17 cellular contexts compared by ENCODE assay signal in the genomic region with DNA sequence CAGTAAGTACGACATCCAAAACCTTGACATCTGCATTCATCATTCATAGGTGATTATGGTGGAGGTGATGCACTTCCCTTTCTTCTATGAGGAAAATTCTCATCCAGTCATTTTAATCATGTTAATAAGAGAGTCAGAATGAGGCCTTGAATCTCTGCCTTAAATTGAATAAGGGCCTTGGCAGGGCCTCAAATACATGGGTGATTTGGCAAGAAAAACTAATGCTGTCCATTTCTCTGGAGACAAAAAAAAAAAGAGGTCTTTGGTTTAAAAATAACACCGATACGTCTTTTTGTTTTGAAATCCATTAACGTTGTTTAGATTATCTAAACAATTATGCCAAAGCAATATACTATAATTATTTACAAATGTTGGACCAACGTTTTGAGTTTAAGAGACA. TPM values are rescaled to one million over a fixed set of nuclear protein-coding genes. Genes with fewer than 3 reads are reported as not detected.
DNase-seq lines count a peak whose midpoint lies in the region; ATAC-seq and TF ChIP-seq lines count a peak whose summit lies in the region.
"Had no signal": no experiment of that assay in that cellular context is flagged by ENCODE, and none has a peak within 500 bp of the region (broad histone marks: within the 10 kb centered on the region; RNA-seq: fewer than 3 reads in every experiment).

No MANE protein-coding gene starts in this region.

- no peaks in the 10 kb centered on the region for H4K20me1 ChIP-seq in osteoblast (ENCODE audit: insufficient read depth, low read length)
- H4K20me1 ChIP-seq: BLaER1 had no signal

- no peaks in the 10 kb centered on the region for H3K27me3 ChIP-seq in MG63
- no peaks in the 10 kb centered on the region for H3K27me3 ChIP-seq in esophagus muscularis mucosa
- H3K27me3 ChIP-seq in osteoblast (ENCODE audit: insufficient read depth, low read length) = no peaks in the 10 kb centered on the region
- peaks cover 0 to under 1% of the 10 kb centered on the region in 2 donors for H3K27me3 ChIP-seq in breast epithelium
- H3K27me3 ChIP-seq: BLaER1 had no signal

- intact Hi-C loops in esophagus muscularis mucosa (cut with DNase I) (no loop called here), breast epithelium (cut with DNase I; ENCODE audit: low total_unique reads) (no loop called here)

- no peak overlapping the region for H3K4me2 ChIP-seq in osteoblast (ENCODE audit: insufficient read depth, low read length)
- H3K4me2 ChIP-seq: BLaER1 had no signal

- no peak overlapping the region for H2AFZ ChIP-seq in osteoblast (ENCODE audit: low read length)
- H2AFZ ChIP-seq: GM23248 had no signal

- TF ChIP-seq POLR2A in esophagus muscularis mucosa (IDR thresholded peaks at IDR 0.05; ENCODE audit: low read depth) = no peak
- no peak for TF ChIP-seq POLR2A in breast epithelium (IDR thresholded peaks at IDR 0.05)
- no peak for TF ChIP-seq POLR2A in GM18505 (IDR thresholded peaks at IDR 0.05; ENCODE audit: borderline replicate concordance, extremely low read depth, insufficient read depth, insufficient read length)

- no peak overlapping the region for H3K4me3 ChIP-seq in MG63
- no peak overlapping the region for H3K4me3 ChIP-seq in esophagus muscularis mucosa
- H3K4me3 ChIP-seq in osteoblast (ENCODE audit: insufficient read depth, low read length) = no peak overlapping the region
- no peak overlapping the region for H3K4me3 ChIP-seq in breast epithelium
- H3K4me3 ChIP-seq: BLaER1, GM23248, HAP-1 had no signal

- H3K4me1 ChIP-seq in esophagus muscularis mucosa (peaks cover 0 to 77% (median 75%) of the 10 kb centered on the region in 4 donors), osteoblast (ENCODE audit: insufficient read depth, low read length) (peaks cover 51% of the 10 kb centered on the region), breast epithelium (no peaks in the 10 kb centered on the region)
- H3K4me1 ChIP-seq: BLaER1, HAP-1 had no signal

- peak overlapping the region; percentile 43 to 64 (median 55) for H3K27ac ChIP-seq in esophagus muscularis mucosa (replicated peaks in 1 of 4)
- peak overlapping the region; percentile 2 for H3K27ac ChIP-seq in osteoblast (ENCODE audit: low read depth, low read length)
- H3K27ac ChIP-seq in breast epithelium = no peak overlapping the region
- H3K27ac ChIP-seq: BLaER1, GM23248 had no signal

- TF ChIP-seq CTCF in esophagus muscularis mucosa (IDR thresholded peaks at IDR 0.05) (no peak), osteoblast (IDR thresholded peaks at IDR 0.05; ENCODE audit: extremely low read depth, low read depth, low read length) (no peak), breast epithelium (IDR thresholded peaks at IDR 0.05) (no peak)

- ATAC-seq in GM18907 (IDR thresholded peaks at IDR 0.05; ENCODE audit: unreplicated experiment) (no peak), GM18505 (IDR thresholded peaks at IDR 0.05; ENCODE audit: unreplicated experiment) (no peak)
- ATAC-seq: HepG2 had no signal

- DNase-seq in MG63 (peak; percentile 36), esophagus muscularis mucosa (ENCODE audit: extremely low spot score) (no peak), fibroblast of peridontal ligament (ENCODE audit: extremely low read depth) (peak; percentile 82), osteoblast (ENCODE audit: insufficient read length, low spot score, missing footprints) (no peak), NAMALWA (ENCODE audit: low spot score) (no peak), breast epithelium (ENCODE audit: low spot score in 2 of 2) (no peak)
- DNase-seq: 8988T; CD4-positive, alpha-beta memory T cell; DMS153; DMS79; GF-D8; GM23248 had no signal

- H3K36me3 ChIP-seq in MG63 (no peaks in the 10 kb centered on the region; the same call in 1 of the 2 replicates), esophagus muscularis mucosa (no peaks in the 10 kb centered on the region), osteoblast (ENCODE audit: insufficient read depth, low read length) (no peaks in the 10 kb centered on the region), breast epithelium (no peaks in the 10 kb centered on the region)
- H3K36me3 ChIP-seq: BLaER1, HAP-1 had no signal

- no peaks in the 10 kb centered on the region for H3K9me3 ChIP-seq in MG63
- no peaks in the 10 kb centered on the region for H3K9me3 ChIP-seq in esophagus muscularis mucosa
- no peaks in the 10 kb centered on the region for H3K9me3 ChIP-seq in osteoblast (ENCODE audit: low read depth, low read length)
- no peaks in the 10 kb centered on the region for H3K9me3 ChIP-seq in breast epithelium
- H3K9me3 ChIP-seq: HAP-1 had no signal

- 42% methylated on average over 5 of the region's 5 CpGs for WGBS in esophagus muscularis mucosa

- no peak for TF ChIP-seq EP300 in esophagus muscularis mucosa (IDR thresholded peaks at IDR 0.05)

- peaks cover 24% of the 10 kb centered on the region for H3K79me2 ChIP-seq in osteoblast (ENCODE audit: insufficient read depth, low read length)

RNA-seq across cellular contexts. Expression of a gene that starts 8.1 kb away (rescaled TPM):
- total RNA-seq in MG63 (2014; rRNA removed; shearing (Covaris generic); ENCODE audit: low replicate concordance) = 27.4 and 28.2 TPM in 2 replicates
- total RNA-seq in esophagus muscularis mucosa (10 to 100 TPM; 17.9 to 36.4 (median 23.5) TPM), osteoblast (38.0 and 56.9 TPM in 2 replicates), breast epithelium (10 to 100 TPM; 11.7 to 57.3 (median 14.7) TPM)

Comparison
In these comparisons a context has a peak if more than half of its experiments do, and no peak if none do; other contexts are left out.
1. DNase-seq: peak in MG63 (single experiment) and fibroblast of peridontal ligament (single experiment); none in esophagus muscularis mucosa (single experiment), osteoblast (single experiment), NAMALWA (single experiment) and breast epithelium (0 of 2).
2. H3K27ac ChIP-seq: peak in esophagus muscularis mucosa (4 of 4) and osteoblast (single experiment); none in breast epithelium (0 of 2).